ENCODE assay signal across 12 cellular contexts in genomic region chr17:60744355-60744958, GRCh38.
DNase-seq lines count a peak whose midpoint lies in the region; ATAC-seq and TF ChIP-seq lines count a peak whose summit lies in the region.
"Had no signal": no experiment of that assay in that cellular context is flagged by ENCODE, and none has a peak within 500 bp of the region (broad histone marks: within the 10 kb centered on the region; RNA-seq: fewer than 3 reads in every experiment).

No MANE protein-coding gene starts in this region.

- no peaks in the 10 kb centered on the region for H3K27me3 Mint-ChIP-seq in neural progenitor cell (ENCODE audit: insufficient read depth, low read depth)
- H3K27me3 Mint-ChIP-seq in naive thymus-derived CD8-positive, alpha-beta T cell: no peaks in the 10 kb centered on the region
- no peaks in the 10 kb centered on the region for H3K27me3 Mint-ChIP-seq in glutamatergic neuron (ENCODE audit: unreplicated experiment)

- H3K4me3 ChIP-seq in A673 (ENCODE audit: low read depth, low read length, poor library complexity, severe bottlenecking) (peak overlapping the region; percentile 24), PC-9 (peak overlapping the region; percentile 44; the same call in 1 of the 2 replicates), neural progenitor cell (no peak overlapping the region)

- H3K9me3 Mint-ChIP-seq in neural progenitor cell (peaks cover 2% of the 10 kb centered on the region), glutamatergic neuron (ENCODE audit: unreplicated experiment) (no peaks in the 10 kb centered on the region)
- H3K9me3 Mint-ChIP-seq in naive thymus-derived CD8-positive, alpha-beta T cell: peaks cover 0 to under 1% (median 0%) of the 10 kb centered on the region in 9 donors

- no peaks in the 10 kb centered on the region for H3K36me3 ChIP-seq in A673 (ENCODE audit: insufficient read depth, low read length, poor library complexity, severe bottlenecking)
- H3K36me3 ChIP-seq in PC-9 (ENCODE audit: low read depth): no peaks in the 10 kb centered on the region
- H3K36me3 ChIP-seq in neural progenitor cell: no peaks in the 10 kb centered on the region

- H3K4me3 Mint-ChIP-seq in neural progenitor cell (peak overlapping the region; percentile 48), glutamatergic neuron (ENCODE audit: unreplicated experiment) (no peak overlapping the region)
- H3K4me3 Mint-ChIP-seq in naive thymus-derived CD8-positive, alpha-beta T cell: no peak overlapping the region

- H2AFZ ChIP-seq in PC-9 (peak overlapping the region; percentile 53), neural progenitor cell (replicated peaks) (peak overlapping the region; percentile 45)

- DNase-seq in A673 (ENCODE audit: low spot score) (peak; percentile 10), PC-9 (no peak), epithelial cell of prostate (ENCODE audit: low read depth, low spot score) (no peak), neural progenitor cell (ENCODE audit: low spot score) (no peak), glutamatergic neuron (no peak), NCI-H510A (lab: John Stamatoyannopoulos, UW) (no peak)
- DNase-seq in naive thymus-derived CD8-positive, alpha-beta T cell: no peak
- DNase-seq: activated CD4-positive, alpha-beta T cell treated with anti-CD3 and anti-CD28 coated beads, Interleukin-2, amount 50 U/mL, for 4 hours; kidney glomerular epithelial cell; NCI-H2029 treated with DMSO at 0.1 percent for 48 hours; posterior cingulate gyrus had no signal

- ATAC-seq in naive thymus-derived CD8-positive, alpha-beta T cell: no peak
- ATAC-seq in GM19035 (IDR thresholded peaks at IDR 0.05; ENCODE audit: unreplicated experiment): no peak

- peaks cover 17% of the 10 kb centered on the region for H3K4me1 ChIP-seq in A673 (ENCODE audit: insufficient read depth, low read length, poor library complexity, severe bottlenecking)
- H3K4me1 ChIP-seq in PC-9 (replicated peaks; ENCODE audit: insufficient read depth): peaks cover 21% of the 10 kb centered on the region
- peaks cover 48% of the 10 kb centered on the region for H3K4me1 ChIP-seq in neural progenitor cell

- TF ChIP-seq CTCF in A673 (conservative IDR thresholded peaks at IDR 0.05; ENCODE audit: low read depth, low read length) (no peak), PC-9 (conservative IDR thresholded peaks at IDR 0.05) (no peak), neural progenitor cell (IDR thresholded peaks at IDR 0.05) (no peak), glutamatergic neuron (IDR thresholded peaks at IDR 0.05; ENCODE audit: partially characterized antibody, unreplicated experiment) (no peak)

- H3K9ac ChIP-seq in neural progenitor cell: no peak overlapping the region

- peaks cover 33% of the 10 kb centered on the region for H3K4me1 Mint-ChIP-seq in neural progenitor cell
- H3K4me1 Mint-ChIP-seq in naive thymus-derived CD8-positive, alpha-beta T cell: peaks cover 0 to 6% (median 4%) of the 10 kb centered on the region in 4 donors
- peaks cover 3% of the 10 kb centered on the region for H3K4me1 Mint-ChIP-seq in glutamatergic neuron (ENCODE audit: low read depth, unreplicated experiment)

- H3K36me3 Mint-ChIP-seq in neural progenitor cell (peaks cover 2% of the 10 kb centered on the region), glutamatergic neuron (ENCODE audit: unreplicated experiment) (no peaks in the 10 kb centered on the region)
- H3K36me3 Mint-ChIP-seq in naive thymus-derived CD8-positive, alpha-beta T cell: peaks cover 0 to 24% (median 17%) of the 10 kb centered on the region in 3 donors

- H3K27ac Mint-ChIP-seq in neural progenitor cell: peak overlapping the region; percentile 17
- no peak overlapping the region for H3K27ac Mint-ChIP-seq in naive thymus-derived CD8-positive, alpha-beta T cell
- H3K27ac Mint-ChIP-seq in glutamatergic neuron (ENCODE audit: unreplicated experiment): no peak overlapping the region

- BruUV-seq in A673 (replicated peaks; lab: Mats Ljungman, UMichigan) (TSS peak; percentile 97), PC-9 (replicated peaks; lab: Mats Ljungman, UMichigan) (TSS peak; percentile 84)

- H3K9me3 ChIP-seq in A673 (ENCODE audit: low read depth, low read length, poor library complexity, severe bottlenecking) (no peaks in the 10 kb centered on the region), PC-9 (ENCODE audit: insufficient read depth, low read depth) (no peaks in the 10 kb centered on the region), neural progenitor cell (ENCODE audit: low read depth) (no peaks in the 10 kb centered on the region)

- H3K9me2 ChIP-seq in PC-9 (ENCODE audit: insufficient read depth): 0 out of 2 replicates have a peak, but pooled peaks cover 4% of the 10 kb centered on the region

- CTCF ChIA-PET in A673 (lab: Charles Lee) (interaction anchor here (0.7 kb wide), 1 partner anchor 24 kb away, joined by 3 read pairs; no protein-coding TSS in a partner anchor), PC-9 (lab: Charles Lee) (interaction anchor here (0.6 to 1.4 kb wide), 3 partner anchors 24 to 666 kb away, joined by 3 to 5 read pairs (median 3); no protein-coding TSS in a partner anchor)

- H3K27ac ChIP-seq in A673 (ENCODE audit: low read depth, low read length, poor library complexity, severe bottlenecking) (peak overlapping the region; percentile 58), PC-9 (peak overlapping the region; percentile 96), epithelial cell of prostate (peak overlapping the region; percentile 73), neural progenitor cell (no peak overlapping the region)

- H3F3A ChIP-seq in PC-9 (ENCODE audit: insufficient read depth, low read depth) (peaks cover 14% of the 10 kb centered on the region; the same call in 1 of the 2 replicates), neural progenitor cell (ENCODE audit: low read depth) (peaks cover 13% of the 10 kb centered on the region)

- H3K4me2 ChIP-seq in PC-9 (peak overlapping the region; percentile 77), neural progenitor cell (peak overlapping the region; percentile 33)

- H3K27me3 ChIP-seq in A673 (replicated peaks; ENCODE audit: insufficient read depth, low read depth, low read length, poor library complexity): no peaks in the 10 kb centered on the region
- no peaks in the 10 kb centered on the region for H3K27me3 ChIP-seq in PC-9 (ENCODE audit: insufficient read depth, low read depth)
- no peaks in the 10 kb centered on the region for H3K27me3 ChIP-seq in neural progenitor cell

- intact Hi-C loops in A673 (cut with micrococcal nuclease; ENCODE audit: unreplicated experiment): no loop called here
- intact Hi-C loops in PC-9 (cut with micrococcal nuclease; ENCODE audit: unreplicated experiment): loop anchor here (10.0 kb wide), 1 partner anchor 1090 kb away; no protein-coding TSS in a partner anchor

- H3K79me2 ChIP-seq in PC-9 (ENCODE audit: low read depth) (no peaks in the 10 kb centered on the region), neural progenitor cell (ENCODE audit: low read depth) (no peaks in the 10 kb centered on the region)

- POLR2A ChIA-PET in A673 (lab: Charles Lee; ENCODE audit: low non-redundant PET): no interaction called here
- POLR2A ChIA-PET in PC-9 (lab: Charles Lee; ENCODE audit: unreplicated experiment): interaction anchor here (0.6 to 0.8 kb wide), 3 partner anchors 67 to 1180 kb away, joined by 4 to 11 read pairs (median 9); partner anchors contain the start of gene BCAS3
- POLR2A ChIA-PET in naive thymus-derived CD8-positive, alpha-beta T cell (lab: Charles Lee): no interaction called here

- no peaks in the 10 kb centered on the region for H4K20me1 ChIP-seq in PC-9 (ENCODE audit: insufficient read depth)
- H4K20me1 ChIP-seq in neural progenitor cell (ENCODE audit: low read depth): no peaks in the 10 kb centered on the region
